In the genomic region with DNA sequence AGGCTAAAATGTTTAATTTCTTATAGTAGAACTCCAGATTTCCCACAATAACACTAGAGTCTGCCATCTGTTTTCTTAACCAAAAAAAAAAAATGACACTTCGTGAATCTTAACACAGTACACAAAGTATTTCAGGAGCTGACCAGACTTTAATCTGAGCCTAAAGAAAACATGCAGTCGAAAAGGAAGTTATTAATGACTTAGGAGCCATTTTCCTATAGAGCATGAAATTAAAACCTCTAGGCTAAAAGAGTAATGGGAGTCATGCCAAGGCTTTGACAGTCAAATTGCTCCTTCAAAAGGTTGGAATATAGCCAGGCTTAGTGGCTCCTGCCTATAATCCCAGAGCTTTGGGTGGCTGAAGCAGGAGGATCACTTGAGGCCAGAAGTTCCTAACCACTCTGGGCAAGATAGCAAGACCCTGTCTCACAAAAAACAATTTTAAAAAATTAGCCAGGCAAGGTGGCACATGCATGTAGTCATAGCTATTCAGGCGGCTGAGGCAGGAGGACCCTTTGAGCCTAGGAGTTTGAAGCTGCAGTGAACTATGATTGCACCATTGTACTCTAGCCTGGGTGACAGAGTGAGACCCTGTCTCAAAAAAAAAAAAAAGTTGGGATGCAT, we compare ENCODE assay signal across 9 cellular contexts.
A peak's percentile ranks its signal among the peaks of the same experiment; 100 is the strongest.
DNase-seq lines count a peak whose midpoint lies in the region; FAIRE-seq and TF ChIP-seq lines count a peak whose summit lies in the region.
"Had no signal": no experiment of that assay in that cellular context is flagged by ENCODE, and none has a peak within 500 bp of the region (broad histone marks: within the 10 kb centered on the region; RNA-seq: fewer than 3 reads in every experiment).

No MANE protein-coding gene starts in this region.

- DNase-seq in H54 (ENCODE audit: insufficient read length, low spot score): no peak
- peak; percentile 82 for DNase-seq in NCI-H2171 (lab: John Stamatoyannopoulos, UW)
- DNase-seq in islet precursor cell: no peak
- no peak for DNase-seq in SKM-1 (lab: John Stamatoyannopoulos, UW; ENCODE audit: unreplicated experiment)
- DNase-seq in T-helper 2 cell: no peak
- DNase-seq in activated T-cell treated with anti-CD3 and anti-CD28 coated beads, Interleukin-2, amount 50 U/mL, for 1 hour: no peak
- DNase-seq: IMR-90 had no signal

- no peaks in the 10 kb centered on the region for H3K27me3 ChIP-seq in endocrine pancreas (ENCODE audit: control insufficient read depth, insufficient read depth, low read length)
- H3K27me3 ChIP-seq in parathyroid adenoma (ENCODE audit: control insufficient read depth, insufficient read depth, low read length): no peaks in the 10 kb centered on the region

- peak overlapping the region; percentile 79 for H3K4me3 ChIP-seq in endocrine pancreas (ENCODE audit: control insufficient read depth, insufficient read depth, low read length)
- H3K4me3 ChIP-seq in parathyroid adenoma (ENCODE audit: low read depth, low read length): peak overlapping the region; percentile 15

- FAIRE-seq in H54 (lab: Jason Lieb, UNC): peak; percentile 45

- H2AFZ ChIP-seq in parathyroid adenoma: peak overlapping the region; percentile 35

- TF ChIP-seq CTCF in parathyroid adenoma (IDR thresholded peaks at IDR 0.05): no peak

- no peak for TF ChIP-seq POLR2A in H54 (IDR thresholded peaks at IDR 0.05; ENCODE audit: low read depth, low read length)

- H3K4me2 ChIP-seq in parathyroid adenoma (ENCODE audit: low read length): peak overlapping the region; percentile 66

- no peaks in the 10 kb centered on the region for H3K4me1 ChIP-seq in endocrine pancreas (ENCODE audit: control insufficient read depth, insufficient read depth, low read length)
- peaks cover 3% of the 10 kb centered on the region for H3K4me1 ChIP-seq in parathyroid adenoma

- no peak overlapping the region for H3K9ac ChIP-seq in endocrine pancreas (ENCODE audit: control insufficient read depth, insufficient read depth, low read length)
- H3K9ac ChIP-seq in parathyroid adenoma: no peak overlapping the region

- peaks cover 16% of the 10 kb centered on the region for H3K79me2 ChIP-seq in parathyroid adenoma

- H3K9me3 ChIP-seq in endocrine pancreas (ENCODE audit: control insufficient read depth, low read length) (no peaks in the 10 kb centered on the region), parathyroid adenoma (ENCODE audit: control insufficient read depth, low read length) (no peaks in the 10 kb centered on the region)

- H3K36me3 ChIP-seq in endocrine pancreas (ENCODE audit: control insufficient read depth, insufficient read depth, low read length) (no peaks in the 10 kb centered on the region), parathyroid adenoma (ENCODE audit: control insufficient read depth, insufficient read depth, low read length) (no peaks in the 10 kb centered on the region)

- peak overlapping the region; percentile 20 for H3K27ac ChIP-seq in parathyroid adenoma
